5 cellular contexts compared by ENCODE assay signal in the genomic region with DNA sequence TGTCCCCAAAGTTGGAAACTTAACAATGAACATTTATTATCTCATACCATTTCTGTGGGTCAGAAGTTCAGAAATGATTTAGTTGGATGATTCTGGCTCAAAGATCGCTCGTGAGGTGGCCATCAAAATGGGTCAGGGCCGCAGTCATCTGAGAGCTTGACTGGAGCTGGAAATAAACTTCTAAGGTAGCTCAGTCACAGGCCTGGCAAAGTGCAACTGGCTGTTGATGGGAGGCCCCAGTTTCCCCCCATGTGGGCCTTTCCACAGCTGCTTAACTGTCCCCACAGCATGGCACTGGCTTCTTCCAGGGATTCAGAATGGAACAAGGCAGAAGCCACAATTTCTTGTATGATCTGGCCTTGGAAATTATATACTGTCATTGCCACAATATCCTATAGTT.
"Had no signal": no experiment of that assay in that cellular context is flagged by ENCODE, and none has a peak within 500 bp of the region (broad histone marks: within the 10 kb centered on the region; RNA-seq: fewer than 3 reads in every experiment).

No MANE protein-coding gene starts in this region.

- H3K27ac Mint-ChIP-seq: IgD-negative memory B cell had no signal

- H3K27me3 Mint-ChIP-seq: IgD-negative memory B cell had no signal

- H3K4me1 Mint-ChIP-seq: IgD-negative memory B cell had no signal

- DNase-seq: IMR-90, KBM-7, KG1 had no signal

- ATAC-seq: K562 had no signal
